12 cellular contexts compared by ENCODE assay signal in genomic region chr7:12291870-12292269, GRCh38.
DNase-seq lines count a peak whose midpoint lies in the region; ATAC-seq, FAIRE-seq and TF ChIP-seq lines count a peak whose summit lies in the region.
"Had no signal": no experiment of that assay in that cellular context is flagged by ENCODE, and none has a peak within 500 bp of the region (broad histone marks: within the 10 kb centered on the region; RNA-seq: fewer than 3 reads in every experiment).

No MANE protein-coding gene starts in this region.

- peak in 1 of 2 experiments; percentile 18 for DNase-seq in A549 (ENCODE audit: low read depth in 1 of 2, low spot score in 1 of 2)
- DNase-seq in GM10248 (ENCODE audit: extremely low spot score), result no peak
- DNase-seq in Karpas-422, result peak; percentile 66
- DNase-seq in H1 (ENCODE audit: low read depth in 1 of 2, low spot score in 2 of 2), result no peak
- no peak for DNase-seq in NCI-H2196 treated with DMSO at 0.1 percent for 48 hours (lab: John Stamatoyannopoulos, UW; ENCODE audit: unreplicated experiment)
- DNase-seq in left ventricle myocardium superior, result no peak
- DNase-seq in AG08395 (ENCODE audit: low spot score), result no peak
- DNase-seq in smooth muscle cell (lab: John Stamatoyannopoulos, UW; ENCODE audit: unreplicated experiment), result no peak
- DNase-seq: glutamatergic neuron, NCI-H1105 had no signal

- no peaks in the 10 kb centered on the region for H3K9me2 ChIP-seq in Karpas-422 (replicated peaks; ENCODE audit: insufficient read depth, low read length)

- H4K20me1 ChIP-seq in Karpas-422 (ENCODE audit: insufficient read depth, low read depth, low read length) (no peaks in the 10 kb centered on the region), H1 (replicated peaks in 1 of 2; ENCODE audit: control insufficient read depth in 1 of 2, insufficient read depth in 2 of 2, low read length in 2 of 2) (no peaks in the 10 kb centered on the region), smooth muscle cell (ENCODE audit: low read depth) (no peaks in the 10 kb centered on the region)

- no peak overlapping the region for H3K4me3 ChIP-seq in A549
- no peak overlapping the region for H3K4me3 ChIP-seq in Karpas-422 (ENCODE audit: low read length)
- no peak overlapping the region for H3K4me3 ChIP-seq in H1 (ENCODE audit: extremely low read depth in 1 of 4, insufficient read depth in 2 of 4, low read depth in 3 of 4, low read length in 4 of 4)
- no peak overlapping the region for H3K4me3 ChIP-seq in smooth muscle cell
- H3K4me3 ChIP-seq: thoracic aorta had no signal

- POLR2A ChIA-PET in A549 (lab: Yijun Ruan, JAX) (no interaction called here), GM10248 (lab: Yijun Ruan, JAX) (no interaction called here), H1 (lab: Charles Lee; ENCODE audit: partially characterized antibody) (no interaction called here)

- H4K91ac ChIP-seq in H1 (replicated peaks; ENCODE audit: insufficient read length, low read length), result no peak overlapping the region

- no peak overlapping the region for H3K23ac ChIP-seq in H1 (ENCODE audit: insufficient read length)

- H3K27me3 ChIP-seq in Karpas-422 (ENCODE audit: low read length), result no peaks in the 10 kb centered on the region
- no peaks in the 10 kb centered on the region for H3K27me3 ChIP-seq in H1 (replicated peaks in 1 of 4; ENCODE audit: control insufficient read depth in 3 of 4, extremely low read depth in 1 of 4, insufficient read depth in 3 of 4, low read length in 3 of 4)
- H3K27me3 ChIP-seq in smooth muscle cell (ENCODE audit: low read depth), result no peaks in the 10 kb centered on the region

- TF ChIP-seq EP300 in A549 (IDR thresholded peaks at IDR 0.05) (no peak), H1 (IDR thresholded peaks at IDR 0.05; ENCODE audit: borderline replicate concordance in 1 of 2, low read depth in 2 of 2, low read length in 2 of 2) (no peak)

- no peak overlapping the region for H3K4me2 ChIP-seq in A549
- no peak overlapping the region for H3K4me2 ChIP-seq in Karpas-422 (ENCODE audit: low read depth, low read length, poor library complexity, severe bottlenecking)
- no peak overlapping the region for H3K4me2 ChIP-seq in H1 (ENCODE audit: insufficient read depth in 1 of 2, low read depth in 2 of 2, low read length in 2 of 2)
- no peak overlapping the region for H3K4me2 ChIP-seq in smooth muscle cell

- no peak overlapping the region for H4K8ac ChIP-seq in H1 (ENCODE audit: extremely low read depth, insufficient read depth, low read length)

- CTCF ChIA-PET in A549 (lab: Yijun Ruan, JAX), result interaction anchor here (1.2 kb wide), 2 partner anchors 9 to 40 kb away, joined by 3 to 4 read pairs; no protein-coding TSS in a partner anchor
- CTCF ChIA-PET in GM10248 (lab: Yijun Ruan, JAX), result interaction anchor here (0.8 to 2.9 kb wide), 7 partner anchors 10 to 219 kb away, joined by 3 to 14 read pairs (median 4); no protein-coding TSS in a partner anchor
- CTCF ChIA-PET in H1 (lab: Charles Lee; ENCODE audit: partially characterized antibody), result interaction anchor here (1.0 to 1.7 kb wide), 6 partner anchors 25 to 180 kb away, joined by 3 to 6 read pairs (median 3); no protein-coding TSS in a partner anchor

- H2AK5ac ChIP-seq in H1 (ENCODE audit: low read depth, low read length), result no peak overlapping the region

- no peak overlapping the region for H3K9ac ChIP-seq in Karpas-422 (ENCODE audit: low read length)
- H3K9ac ChIP-seq in H1 (replicated peaks in 1 of 4; ENCODE audit: extremely low read depth in 1 of 4, low read depth in 3 of 4, low read length in 3 of 4), result no peak overlapping the region
- no peak overlapping the region for H3K9ac ChIP-seq in smooth muscle cell (ENCODE audit: low read depth)

- no peak overlapping the region for H2BK15ac ChIP-seq in H1 (ENCODE audit: low read length)

- H3K4me1 ChIP-seq in A549 (no peaks in the 10 kb centered on the region), Karpas-422 (ENCODE audit: low read length) (peaks cover 15% of the 10 kb centered on the region), H1 (replicated peaks in 1 of 4; ENCODE audit: control insufficient read depth in 3 of 4, insufficient read depth in 4 of 4, low read length in 3 of 4) (no peaks in the 10 kb centered on the region), smooth muscle cell (ENCODE audit: low read depth) (no peaks in the 10 kb centered on the region)

- H3K23me2 ChIP-seq in H1 (ENCODE audit: low read depth, low read length), result no peaks in the 10 kb centered on the region

- H2AFZ ChIP-seq in Karpas-422 (ENCODE audit: low read length), result no peak overlapping the region
- no peak overlapping the region for H2AFZ ChIP-seq in H1 (ENCODE audit: low read length)
- H2AFZ ChIP-seq in smooth muscle cell (ENCODE audit: low read depth), result no peak overlapping the region

- H3K79me2 ChIP-seq in Karpas-422 (ENCODE audit: low read length) (no peaks in the 10 kb centered on the region), H1 (ENCODE audit: control insufficient read depth in 1 of 2, insufficient read depth in 2 of 2, low read length in 2 of 2) (no peaks in the 10 kb centered on the region), smooth muscle cell (ENCODE audit: low read depth) (no peaks in the 10 kb centered on the region)

- 17% methylated on average over 1 of the region's 1 CpG for WGBS in A549 (ENCODE audit: missing lambda C conversion rate)
- WGBS in H1 (ENCODE audit: extremely low coverage in 1 of 2, insufficient coverage in 1 of 2, insufficient read length in 1 of 2, insufficient replicate concordance in 2 of 2, low coverage in 1 of 2, low lambda C conversion rate in 2 of 2, missing lambda C conversion rate in 1 of 2), 2 experiments, result 85% methylated on average over 1 of the region's 1 CpG; no CpG with 5 or more reads in 1 of the 2 experiments
- 81% methylated on average over 1 of the region's 1 CpG for WGBS in smooth muscle cell (ENCODE audit: low lambda C conversion rate)

- H2BK20ac ChIP-seq in H1 (ENCODE audit: low read length), result no peak overlapping the region

- H3K36me3 ChIP-seq in Karpas-422 (ENCODE audit: insufficient read depth, low read length), result no peaks in the 10 kb centered on the region
- H3K36me3 ChIP-seq in H1 (ENCODE audit: control insufficient read depth in 2 of 4, insufficient read depth in 4 of 4, low read length in 3 of 4), result no peaks in the 10 kb centered on the region; a peak in 1 of 8 replicates
- no peaks in the 10 kb centered on the region for H3K36me3 ChIP-seq in smooth muscle cell (ENCODE audit: low read depth)
- H3K36me3 ChIP-seq: thoracic aorta had no signal

- FAIRE-seq in A549 (lab: Jason Lieb, UNC) (no peak), H1 (lab: Jason Lieb, UNC) (no peak)

- intact Hi-C loops in left ventricle myocardium superior (cut with micrococcal nuclease), result no loop called here

- H3K56ac ChIP-seq in H1 (replicated peaks; ENCODE audit: insufficient read length, low read depth, low read length), result no peak overlapping the region

- H3K4ac ChIP-seq in H1 (replicated peaks; ENCODE audit: insufficient read length, low read depth, low read length), result no peak overlapping the region

- no peak overlapping the region for H3K14ac ChIP-seq in H1 (ENCODE audit: insufficient read length)

- H3K27ac ChIP-seq in A549 (no peak overlapping the region), Karpas-422 (ENCODE audit: low read length) (no peak overlapping the region), H1 (ENCODE audit: low read depth, low read length) (no peak overlapping the region), smooth muscle cell (ENCODE audit: low read depth) (no peak overlapping the region)
- H3K27ac ChIP-seq: RWPE1, thoracic aorta had no signal

- no peak overlapping the region for H4K5ac ChIP-seq in H1 (ENCODE audit: insufficient read length, low read depth, low read length)

- no peaks in the 10 kb centered on the region for H3F3A ChIP-seq in smooth muscle cell (ENCODE audit: low read depth)

- peak in 1 of 2 experiments; percentile 44; a peak in 2 of 6 replicates for ATAC-seq in A549
- ATAC-seq in left ventricle myocardium superior, result no peak

- no peak overlapping the region for H3K18ac ChIP-seq in H1 (ENCODE audit: extremely low read depth, low read length)

- no peak overlapping the region for H2BK120ac ChIP-seq in H1 (replicated peaks; ENCODE audit: low read depth, low read length)

- no peak overlapping the region for H2BK12ac ChIP-seq in H1 (ENCODE audit: low read depth, low read length)

- H2BK5ac ChIP-seq in H1 (ENCODE audit: low read depth, low read length), result no peak overlapping the region

- peak; percentile 3; the same call in 2 of the 3 replicates for TF ChIP-seq CTCF in A549 (IDR thresholded peaks at IDR 0.05)
- peak; percentile 32 for TF ChIP-seq CTCF in GM10248 (IDR thresholded peaks at IDR 0.05; ENCODE audit: control extremely low read depth, extremely low read depth, low read depth, missing control alignments)
- peak; percentile 6 to 48 (median 26) for TF ChIP-seq CTCF in H1 (IDR thresholded peaks at IDR 0.05; ENCODE audit: control extremely low read depth in 1 of 3, insufficient read depth in 1 of 3, low read depth in 1 of 3, low read length in 3 of 3)
- no peak for TF ChIP-seq CTCF in smooth muscle cell (IDR thresholded peaks at IDR 0.05; ENCODE audit: borderline replicate concordance, insufficient read depth, poor library complexity, severe bottlenecking)

- TF ChIP-seq POLR2A in A549 (IDR thresholded peaks at IDR 0.05; ENCODE audit: low read length) (no peak), H1 (IDR thresholded peaks at IDR 0.05; ENCODE audit: control extremely low read depth in 1 of 2, low read depth in 2 of 2, low read length in 2 of 2) (no peak)

- no peaks in the 10 kb centered on the region for H3K79me1 ChIP-seq in H1 (ENCODE audit: low read depth, low read length)

- TF ChIP-seq RAD21 in A549 (conservative IDR thresholded peaks at IDR 0.05 in 1 of 2, IDR thresholded peaks at IDR 0.05 in 1 of 2), result peak in 1 of 2 experiments; percentile 38; a peak in 2 of 5 replicates
- TF ChIP-seq RAD21 in H1 (IDR thresholded peaks at IDR 0.05 in 1 of 2, conservative IDR thresholded peaks at IDR 0.05 in 1 of 2; ENCODE audit: low read depth in 2 of 2, low read length in 2 of 2), result peak; percentile 33 to 41; a peak in 3 of 4 replicates

- H3K9me3 ChIP-seq in A549, result no peaks in the 10 kb centered on the region
- no peaks in the 10 kb centered on the region for H3K9me3 ChIP-seq in Karpas-422 (ENCODE audit: low read length)
- H3K9me3 ChIP-seq in H1 (ENCODE audit: insufficient read depth in 2 of 2, low read depth in 1 of 2, low read length in 1 of 2), result peaks cover 12 to 24% of the 10 kb centered on the region in 2 experiments; a peak in 3 of 4 replicates
- H3K9me3 ChIP-seq in smooth muscle cell (replicated peaks; ENCODE audit: low read depth), result no peaks in the 10 kb centered on the region
- H3K9me3 ChIP-seq: thoracic aorta had no signal

TF ChIP-seq in A549, 52 proteins besides CTCF, POLR2A, EP300 and RAD21 (continues in another document):
- TF ChIP-seq BHLHE40 (IDR thresholded peaks at IDR 0.05; ENCODE audit: low read depth, low read length) (no peak), ESRRA (IDR thresholded peaks at IDR 0.05; ENCODE audit: borderline replicate concordance, low read length) (no peak), FOSL2 (IDR thresholded peaks at IDR 0.05) (no peak), FOSL2 (CRISPR knock-in tag; IDR thresholded peaks at IDR 0.05) (no peak)

TF ChIP-seq in H1, 55 proteins besides CTCF, POLR2A, EP300 and RAD21 (continues in another document):
- TF ChIP-seq SIX5 (IDR thresholded peaks at IDR 0.05; ENCODE audit: low read depth, low read length) (no peak), JUN (IDR thresholded peaks at IDR 0.05; ENCODE audit: low read depth, low read length) (no peak), RBBP5 (IDR thresholded peaks at IDR 0.05; ENCODE audit: borderline replicate concordance, low read depth, low read length) (no peak)

Comparison
In these comparisons a context has a peak if more than half of its experiments do, and no peak if none do; other contexts are left out.
1. Of the 18 proteins assayed by ChIP-seq in both H1 and A549: peak only in H1: none; only in A549: none; in both: CTCF; in neither: 16; mixed calls (peak in some experiments, not most) for 1.